ENCODE assay signal across 9 cellular contexts in genomic region chr7:108875139-108875538, GRCh38.
DNase-seq lines count a peak whose midpoint lies in the region; ATAC-seq and FAIRE-seq lines count a peak whose summit lies in the region.
"Had no signal": no experiment of that assay in that cellular context is flagged by ENCODE, and none has a peak within 500 bp of the region (broad histone marks: within the 10 kb centered on the region; RNA-seq: fewer than 3 reads in every experiment).

No MANE protein-coding gene starts in this region.

- peak; percentile 54 for ATAC-seq in GM21723 (IDR thresholded peaks at IDR 0.05; ENCODE audit: unreplicated experiment)
- ATAC-seq in HG03025 (IDR thresholded peaks at IDR 0.05; ENCODE audit: low FRiP score, unreplicated experiment): no peak
- ATAC-seq in GM19395 (IDR thresholded peaks at IDR 0.05; ENCODE audit: unreplicated experiment): no peak

- DNase-seq in NCI-H146 (lab: John Stamatoyannopoulos, UW) (peak; percentile 5), NCI-H146 treated with DMSO at 0.1 percent for 48 hours (lab: John Stamatoyannopoulos, UW; ENCODE audit: unreplicated experiment) (no peak), RCC 7860 (ENCODE audit: low spot score) (peak; percentile 23), iPS-NIHi11 (ENCODE audit: low spot score) (peak; percentile 28), RKO (ENCODE audit: low spot score) (no peak)
- DNase-seq: islet precursor cell had no signal

- FAIRE-seq in RCC 7860 (lab: Jason Lieb, UNC): no peak

Comparison
In these comparisons a context has a peak if more than half of its experiments do, and no peak if none do; other contexts are left out.
1. DNase-seq: peak in NCI-H146 (single experiment), RCC 7860 (single experiment) and iPS-NIHi11 (single experiment); none in NCI-H146 treated with DMSO at 0.1 percent for 48 hours (single experiment) and RKO (single experiment).